ENCODE assay signal across 11 cellular contexts in genomic region chr16:23145608-23146007, GRCh38. TPM values are rescaled to one million over a fixed set of nuclear protein-coding genes. Genes with fewer than 3 reads are reported as not detected.
DNase-seq lines count a peak whose midpoint lies in the region; ATAC-seq, FAIRE-seq and TF ChIP-seq lines count a peak whose summit lies in the region.
"Had no signal": no experiment of that assay in that cellular context is flagged by ENCODE, and none has a peak within 500 bp of the region (broad histone marks: within the 10 kb centered on the region; RNA-seq: fewer than 3 reads in every experiment).

No MANE protein-coding gene starts in this region.

- intact Hi-C loops in ascending aorta (cut with DNase I): loop anchor here (5.0 to 10.0 kb wide), 4 partner anchors 38 to 1991 kb away; partner anchors contain the start of genes DNAH3 and LDAF1

- no peaks in the 10 kb centered on the region for H3K9me3 ChIP-seq in ascending aorta
- H3K9me3 ChIP-seq in small intestine (ENCODE audit: control insufficient read depth, low read depth): no peaks in the 10 kb centered on the region
- H3K9me3 ChIP-seq: transverse colon had no signal

- no peak for TF ChIP-seq POLR2A in H54 (IDR thresholded peaks at IDR 0.05; ENCODE audit: low read depth, low read length)

- TF ChIP-seq CTCF in ascending aorta (IDR thresholded peaks at IDR 0.05): no peak
- no peak for TF ChIP-seq CTCF in fibroblast of villous mesenchyme (IDR thresholded peaks at IDR 0.05; ENCODE audit: insufficient read depth, low read depth, low read length)

- H3K27me3 ChIP-seq in ascending aorta: no peaks in the 10 kb centered on the region
- H3K27me3 ChIP-seq in small intestine (ENCODE audit: control insufficient read depth in 2 of 2, insufficient read depth in 2 of 2, low read length in 2 of 2): no peaks in the 10 kb centered on the region
- H3K27me3 ChIP-seq: transverse colon had no signal

- DNase-seq in H54 (ENCODE audit: insufficient read length, low spot score): peak; percentile 38
- no peak for DNase-seq in ascending aorta (ENCODE audit: low spot score in 2 of 2)
- DNase-seq in fibroblast of villous mesenchyme (ENCODE audit: low read depth): peak; percentile 61
- no peak for DNase-seq in substantia nigra (lab: John Stamatoyannopoulos, UW)
- no peak for DNase-seq in small intestine
- DNase-seq: activated B cell treated with CpG ODN at 0.5 μM for 24 hours, transverse colon had no signal

- H3K27ac ChIP-seq in ascending aorta (peak overlapping the region; percentile 43 to 61), substantia nigra (ENCODE audit: low read depth, low read length, poor library complexity, severe bottlenecking) (peak overlapping the region; percentile 51), small intestine (ENCODE audit: low read depth in 1 of 2, low read length in 1 of 2) (no peak overlapping the region)
- H3K27ac ChIP-seq: coronary artery, transverse colon had no signal

- H3K4me3 ChIP-seq in ascending aorta: peak overlapping the region in 1 of 2 donors; percentile 25
- no peak overlapping the region for H3K4me3 ChIP-seq in fibroblast of villous mesenchyme (ENCODE audit: low read depth, low read length)
- H3K4me3 ChIP-seq in small intestine (ENCODE audit: low read depth in 1 of 2, low read length in 2 of 2): no peak overlapping the region
- H3K4me3 ChIP-seq: coronary artery, transverse colon had no signal

- H3K4me1 ChIP-seq in ascending aorta (peaks cover 7 to 47% of the 10 kb centered on the region in 2 donors), small intestine (ENCODE audit: control insufficient read depth in 2 of 2, insufficient read depth in 1 of 2, low read depth in 1 of 2, low read length in 1 of 2) (peaks cover 7 to 14% of the 10 kb centered on the region in 2 donors)

- WGBS in small intestine, 3 donors: 42 to 59% (median 43%) methylated on average over 3 of the region's 3 CpGs

- ATAC-seq in HG02759 (IDR thresholded peaks at IDR 0.05; ENCODE audit: unreplicated experiment): no peak
- no peak for ATAC-seq in HG02981 (IDR thresholded peaks at IDR 0.05; ENCODE audit: unreplicated experiment)

- H3K36me3 ChIP-seq in ascending aorta: no peaks in the 10 kb centered on the region
- H3K36me3 ChIP-seq in small intestine (ENCODE audit: control insufficient read depth in 2 of 2, insufficient read depth in 2 of 2, low read length in 2 of 2): no peaks in the 10 kb centered on the region
- H3K36me3 ChIP-seq: transverse colon had no signal

- FAIRE-seq in H54 (lab: Jason Lieb, UNC) (peak; percentile 77), small intestine (lab: Jason Lieb, UNC) (no peak)
- FAIRE-seq: islet of Langerhans had no signal

RNA-seq across cellular contexts. Expression of gene USP31, which starts 3.6 kb away (rescaled TPM):
- total RNA-seq in ascending aorta (6.2 TPM), fibroblast of villous mesenchyme (9.3 and 11.2 TPM in 2 replicates)
- polyA plus RNA-seq in small intestine: 1 to 10 TPM in 2 of 3 donors, under 1 TPM in 1; 0.89 to 3.1 (median 1.9) TPM

RNA-seq across cellular contexts. Expression of gene SCNN1G, which starts 36.9 kb away (rescaled TPM):
- total RNA-seq in ascending aorta: not detected
- total RNA-seq in fibroblast of villous mesenchyme: not detected in 2 replicates
- polyA plus RNA-seq in small intestine: under 1 TPM in 1 of 3 donors, not detected in 2; 0.37 TPM
- total RNA-seq: activated B cell treated with CpG ODN at 0.5 μM for 24 hours had no signal

Comparison
In these comparisons a context has a peak if more than half of its experiments do, and no peak if none do; other contexts are left out.
1. DNase-seq: peak in H54 (single experiment) and fibroblast of villous mesenchyme (single experiment); none in ascending aorta (0 of 2), substantia nigra (0 of 49) and small intestine (single experiment).
2. H3K27ac ChIP-seq: peak in ascending aorta (2 of 2) and substantia nigra (single experiment); none in small intestine (0 of 2).